Comparison of ENCODE assay signal across 1 cellular context in genomic region chr17:43418441-43419374, GRCh38.
TF ChIP-seq lines count a peak whose summit lies in the region.

No MANE protein-coding gene starts in this region.

TF ChIP-seq in GM23338, 12 proteins besides CTCF, POLR2A, EP300 and RAD21 (continued from another document):
- TF ChIP-seq REST (IDR thresholded peaks at IDR 0.05; ENCODE audit: unreplicated experiment), result no peak
- TF ChIP-seq CREB1 (CRISPR knock-in tag; IDR thresholded peaks at IDR 0.05; ENCODE audit: low read depth), result no peak
- TF ChIP-seq STAT1 (IDR thresholded peaks at IDR 0.05; ENCODE audit: unreplicated experiment), result no peak
- no peak for TF ChIP-seq EZH2phosphoT487 (IDR thresholded peaks at IDR 0.05; ENCODE audit: unreplicated experiment)
- no peak for TF ChIP-seq ETS1 (IDR thresholded peaks at IDR 0.05)
